ENCODE assay signal across 9 cellular contexts in the genomic region with DNA sequence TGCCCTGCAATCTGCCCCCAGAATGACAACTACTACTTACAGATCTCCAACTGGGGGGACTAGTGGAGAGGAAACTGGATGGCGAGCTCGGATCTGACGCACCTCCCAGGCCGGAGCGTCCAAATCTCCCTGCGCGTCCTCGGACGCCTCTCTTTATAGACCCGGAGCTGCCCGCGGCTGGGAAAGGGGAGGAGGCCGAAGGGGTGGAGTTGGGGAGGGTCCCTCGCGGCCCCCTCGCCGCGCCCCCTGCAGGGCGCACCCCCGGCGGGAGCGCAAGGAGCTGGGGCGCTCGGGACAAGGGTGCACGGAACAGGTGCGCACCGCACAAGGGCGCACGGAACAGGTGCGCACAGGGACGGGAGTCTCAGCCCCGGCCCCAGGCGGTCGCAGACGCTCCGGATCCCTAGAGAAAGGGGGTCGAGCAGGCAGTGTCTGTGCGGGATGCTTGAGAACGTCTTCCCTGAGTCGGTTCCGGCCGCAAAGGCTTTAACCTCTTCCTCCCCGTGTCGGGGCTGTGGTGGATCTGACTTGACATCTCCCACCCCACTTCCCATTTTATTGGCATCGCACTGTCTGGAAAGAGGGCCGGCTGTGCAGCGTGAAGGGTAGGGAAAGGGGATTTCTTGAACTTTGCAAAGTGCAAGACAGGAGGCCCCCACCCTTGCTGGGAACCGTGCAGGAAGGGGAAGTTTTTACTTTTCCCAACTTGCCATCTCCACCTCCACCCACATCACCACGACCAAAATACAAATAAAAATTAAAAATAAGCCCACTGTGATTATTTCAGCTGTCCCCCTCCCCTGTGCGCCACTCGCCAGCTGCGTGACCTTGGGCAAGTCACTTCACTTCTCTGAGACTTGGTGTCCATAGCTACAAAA. TPM values are rescaled to one million over a fixed set of nuclear protein-coding genes. Genes with fewer than 3 reads are reported as not detected.
DNase-seq lines count a peak whose midpoint lies in the region; ATAC-seq and TF ChIP-seq lines count a peak whose summit lies in the region.
"Had no signal": no experiment of that assay in that cellular context is flagged by ENCODE, and none has a peak within 500 bp of the region (broad histone marks: within the 10 kb centered on the region; RNA-seq: fewer than 3 reads in every experiment).

Gene MYH11 (minus strand): TSS at position 128 of the 878 bp plus-strand sequence. CDS start 18,776 bp downstream, outside the sequence.

- BruUV-seq in MCF 10A (replicated peaks; lab: Mats Ljungman, UMichigan), result no TSS peak

- peak in 1 of 2 donors; percentile 24 for TF ChIP-seq EP300 in tibial nerve (IDR thresholded peaks at IDR 0.05)

- H3K4me3 ChIP-seq in lung (peak within 1 kb of the TSS; percentile 22), tibial nerve (peak within 1 kb of the TSS; percentile 19 to 45 (median 26))
- H3K4me3 ChIP-seq: SK-N-MC had no signal

- peak within 1 kb of the TSS; percentile 19 for H3K4me3 Mint-ChIP-seq in MCF 10A (ENCODE audit: unreplicated experiment)

- ATAC-seq in lung (ENCODE audit: insufficient read depth, low FRiP score) (no peak), HG02798 (IDR thresholded peaks at IDR 0.05; ENCODE audit: poor library complexity, unreplicated experiment) (no peak)

- H3K9me3 ChIP-seq in lung (ENCODE audit: control insufficient read depth in 2 of 2, insufficient read depth in 1 of 2, low read length in 1 of 2), result no peaks in the 10 kb centered on the region
- no peaks in the 10 kb centered on the region for H3K9me3 ChIP-seq in tibial nerve

- TF ChIP-seq CTCF in MCF 10A (IDR thresholded peaks at IDR 0.05; ENCODE audit: unreplicated experiment) (no peak), lung (IDR thresholded peaks at IDR 0.05; ENCODE audit: control extremely low read depth, extremely low read depth) (no peak), tibial nerve (IDR thresholded peaks at IDR 0.05) (no peak)

- H3K36me3 Mint-ChIP-seq in MCF 10A (ENCODE audit: insufficient read depth, unreplicated experiment), result no peaks in the 10 kb centered on the region

- H3K4me1 Mint-ChIP-seq in MCF 10A (ENCODE audit: insufficient read depth, unreplicated experiment), result peaks cover 7% of the 10 kb centered on the region

- peaks cover 0 to 3% of the 10 kb centered on the region in 2 donors for H3K4me1 ChIP-seq in lung (ENCODE audit: control insufficient read depth in 2 of 2, insufficient read depth in 2 of 2, low read length in 2 of 2)
- H3K4me1 ChIP-seq in tibial nerve, result peaks cover 0 to 27% (median 5%) of the 10 kb centered on the region in 4 donors

- POLR2A ChIA-PET in MCF 10A (lab: Yijun Ruan, JAX), result no interaction called here

- no peak within 1 kb of the TSS for H3K27ac Mint-ChIP-seq in MCF 10A (ENCODE audit: low read depth, unreplicated experiment)

- 2% methylated on average over 52 of the region's 52 CpGs for WGBS in lung, 2 donors
- 1% methylated on average over 28 to 47 of the region's 52 CpGs for WGBS in tibial nerve, 2 donors

- H3K27me3 ChIP-seq in lung (ENCODE audit: control insufficient read depth, insufficient read depth) (no peaks in the 10 kb centered on the region), tibial nerve (peaks cover 0 to 52% of the 10 kb centered on the region in 2 donors)

- DNase-seq in NCI-H2227 (lab: John Stamatoyannopoulos, UW; ENCODE audit: unreplicated experiment), result peak; percentile 37
- DNase-seq in NCI-H2227 treated with DMSO at 0.1 percent for 48 hours (lab: John Stamatoyannopoulos, UW), result no peak
- no peak for DNase-seq in MCF 10A (ENCODE audit: unreplicated experiment)
- no peak for DNase-seq in lung (ENCODE audit: low spot score)
- no peak for DNase-seq in tibial nerve (ENCODE audit: low spot score in 2 of 2)
- no peak for DNase-seq in AML-193 (lab: John Stamatoyannopoulos, UW)
- no peak for DNase-seq in NCI-H1092 (lab: John Stamatoyannopoulos, UW)

- peak within 1 kb of the TSS in 1 of 2 donors; percentile 42 for H3K27ac ChIP-seq in lung (ENCODE audit: low read depth in 1 of 2, low read length in 1 of 2)
- peak within 1 kb of the TSS in 2 of 4 donors; percentile 36 to 55 for H3K27ac ChIP-seq in tibial nerve
- H3K27ac ChIP-seq: SK-N-MC had no signal

- no peak for TF ChIP-seq POLR2A in tibial nerve (IDR thresholded peaks at IDR 0.05)

- intact Hi-C loops in MCF 10A (cut with micrococcal nuclease), result no loop called here

- no peaks in the 10 kb centered on the region for H3K36me3 ChIP-seq in lung (ENCODE audit: control insufficient read depth in 2 of 2, insufficient read depth in 2 of 2, low read length in 2 of 2)
- no peaks in the 10 kb centered on the region for H3K36me3 ChIP-seq in tibial nerve

- H3K9me3 Mint-ChIP-seq in MCF 10A (ENCODE audit: unreplicated experiment), result no peaks in the 10 kb centered on the region

- CTCF ChIA-PET in MCF 10A (lab: Yijun Ruan, JAX), result interaction anchor here (0.7 kb wide), 1 partner anchor 85 kb away, joined by 5 read pairs; no protein-coding TSS in a partner anchor

- H3K27me3 Mint-ChIP-seq in MCF 10A (ENCODE audit: insufficient read depth, unreplicated experiment), result peaks cover 49% of the 10 kb centered on the region

RNA-seq across cellular contexts. Expression of gene MYH11, which starts in this region (rescaled TPM):
- not detected in 2 replicates for total RNA-seq in MCF 10A (2022)
- total RNA-seq in lung, result 100 to 1,000 TPM in 1 of 2 donors, 10 to 100 TPM in 1; 75.7 to 146 TPM
- polyA plus RNA-seq in lung, result 10 to 100 TPM; 25.7 to 34.3 TPM
- 10 to 100 TPM; 33.7 to 90.9 (median 71.8) TPM for total RNA-seq in tibial nerve

Comparison
In these comparisons a context has a peak if more than half of its experiments do, and no peak if none do; other contexts are left out.
1. RNA of gene MYH11 (total RNA-seq): 75.7 to 146 TPM in lung and 33.7 to 90.9 TPM in tibial nerve; not detected in MCF 10A; every median in the first group is over 10 times any median in the second.